ENCODE assay signal across 9 cellular contexts in the genomic region with DNA sequence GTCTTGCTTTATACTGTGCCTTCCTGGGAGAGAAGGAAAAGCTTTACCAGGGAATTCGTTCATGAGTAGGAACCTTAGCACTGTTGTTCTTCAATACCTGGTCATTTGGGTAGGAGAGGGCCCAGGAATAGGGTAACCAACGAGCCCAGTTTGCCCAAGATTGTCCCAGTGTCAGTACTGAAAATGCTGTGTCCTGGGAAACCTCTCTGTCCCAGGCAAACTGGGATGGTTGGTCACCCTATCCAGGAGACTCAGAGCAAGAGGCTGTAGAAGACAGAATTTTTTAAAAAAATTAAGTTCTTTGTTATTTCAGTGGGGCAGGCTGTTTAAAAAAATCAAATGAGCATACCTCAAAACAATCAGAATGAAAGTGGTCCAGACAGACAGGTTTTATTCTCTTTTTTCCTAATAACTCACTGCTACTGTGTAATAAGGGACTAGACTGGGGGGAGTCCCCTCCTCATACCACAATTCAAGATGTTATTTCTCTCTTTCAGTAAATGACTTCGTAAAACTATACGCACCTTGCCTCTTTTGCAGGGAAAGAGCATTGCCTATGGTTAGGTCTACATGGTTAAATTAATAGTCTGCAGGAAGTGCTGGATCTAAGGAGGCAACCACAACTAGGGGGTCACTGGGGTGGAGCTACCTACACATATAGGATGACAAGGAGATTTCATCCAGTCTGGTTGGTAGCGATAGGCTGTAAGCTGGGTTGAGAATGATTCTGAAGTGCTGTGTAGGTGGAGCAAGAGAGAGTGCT. TPM values are rescaled to one million over a fixed set of nuclear protein-coding genes. Genes with fewer than 3 reads are reported as not detected.
A peak's percentile ranks its signal among the peaks of the same experiment; 100 is the strongest.
DNase-seq lines count a peak whose midpoint lies in the region; ATAC-seq and TF ChIP-seq lines count a peak whose summit lies in the region.
"Had no signal": no experiment of that assay in that cellular context is flagged by ENCODE, and none has a peak within 500 bp of the region (broad histone marks: within the 10 kb centered on the region; RNA-seq: fewer than 3 reads in every experiment).

No MANE protein-coding gene starts in this region.

- CTCF ChIA-PET in activated CD8-positive, alpha-beta memory T cell treated with anti-CD3 and anti-CD28 coated beads, Interleukin-2, amount 10 ng/mL, durations not matched to agents 7 days and 5 days (lab: Charles Lee), result interaction anchor here (0.7 to 3.1 kb wide), 7 partner anchors 10 to 201 kb away, joined by 3 to 20 read pairs (median 4); no protein-coding TSS in a partner anchor

- peaks cover 14% of the 10 kb centered on the region; the same call in 1 of the 2 replicates for H3F3A ChIP-seq in MM.1S (ENCODE audit: insufficient read depth, low read length)

- peaks cover 10% of the 10 kb centered on the region for H3K9me3 Mint-ChIP-seq in activated CD8-positive, alpha-beta memory T cell treated with anti-CD3 and anti-CD28 coated beads, Interleukin-2, amount 10 ng/mL, durations not matched to agents 7 days and 5 days (ENCODE audit: low read depth)
- H3K9me3 Mint-ChIP-seq in stimulated activated memory B cell treated with anti-CD40 and anti-IgM and Interleukin-4, amounts not matched to agents 10 μg/mL and 1 μg/mL and 100 μg/mL, for 72 hours, result peaks cover 6% of the 10 kb centered on the region

- peaks cover 40% of the 10 kb centered on the region for H3K4me1 ChIP-seq in MM.1S (ENCODE audit: low read length)

- H3K4me2 ChIP-seq in MM.1S (ENCODE audit: low read depth, low read length), result no peak overlapping the region

- peaks cover 58% of the 10 kb centered on the region for H3K79me2 ChIP-seq in MM.1S (ENCODE audit: low read length)

- peaks cover 46% of the 10 kb centered on the region for H3K36me3 Mint-ChIP-seq in activated CD8-positive, alpha-beta memory T cell treated with anti-CD3 and anti-CD28 coated beads, Interleukin-2, amount 10 ng/mL, durations not matched to agents 7 days and 5 days
- peaks cover 31% of the 10 kb centered on the region for H3K36me3 Mint-ChIP-seq in stimulated activated memory B cell treated with anti-CD40 and anti-IgM and Interleukin-4, amounts not matched to agents 10 μg/mL and 1 μg/mL and 100 μg/mL, for 72 hours

- peak overlapping the region; percentile 38 for H3K4me3 Mint-ChIP-seq in activated CD8-positive, alpha-beta memory T cell treated with anti-CD3 and anti-CD28 coated beads, Interleukin-2, amount 10 ng/mL, durations not matched to agents 7 days and 5 days
- peak overlapping the region; percentile 44 for H3K4me3 Mint-ChIP-seq in stimulated activated memory B cell treated with anti-CD40 and anti-IgM and Interleukin-4, amounts not matched to agents 10 μg/mL and 1 μg/mL and 100 μg/mL, for 72 hours

- H3K27ac Mint-ChIP-seq in activated CD8-positive, alpha-beta memory T cell treated with anti-CD3 and anti-CD28 coated beads, Interleukin-2, amount 10 ng/mL, durations not matched to agents 7 days and 5 days, result peak overlapping the region; percentile 90
- H3K27ac Mint-ChIP-seq in stimulated activated memory B cell treated with anti-CD40 and anti-IgM and Interleukin-4, amounts not matched to agents 10 μg/mL and 1 μg/mL and 100 μg/mL, for 72 hours, result peak overlapping the region; percentile 82

- H3K27me3 Mint-ChIP-seq in activated CD8-positive, alpha-beta memory T cell treated with anti-CD3 and anti-CD28 coated beads, Interleukin-2, amount 10 ng/mL, durations not matched to agents 7 days and 5 days, result no peaks in the 10 kb centered on the region
- no peaks in the 10 kb centered on the region for H3K27me3 Mint-ChIP-seq in stimulated activated memory B cell treated with anti-CD40 and anti-IgM and Interleukin-4, amounts not matched to agents 10 μg/mL and 1 μg/mL and 100 μg/mL, for 72 hours

- H2AFZ ChIP-seq in MM.1S (ENCODE audit: low read length), result no peak overlapping the region

- H3K9ac ChIP-seq in MM.1S (ENCODE audit: low read length), result no peak overlapping the region

- no peaks in the 10 kb centered on the region for H4K20me1 ChIP-seq in MM.1S (ENCODE audit: insufficient read depth, low read length)

- no peaks in the 10 kb centered on the region for H3K27me3 ChIP-seq in MM.1S (replicated peaks; ENCODE audit: insufficient read depth, low read length)

- no peak overlapping the region for H3K4me3 ChIP-seq in MM.1S (ENCODE audit: low read length)

- DNase-seq in activated T-cell treated with anti-CD3 and anti-CD28 coated beads for 48 hours (ENCODE audit: low read depth) (peak; percentile 52), activated T-cell treated with anti-CD3 and anti-CD28 coated beads for 4 hours (no peak), NCI-H187 (lab: John Stamatoyannopoulos, UW) (no peak), middle frontal gyrus (ENCODE audit: extremely low spot score, low spot score) (no peak), MM.1S (no peak)
- DNase-seq in activated CD8-positive, alpha-beta memory T cell treated with anti-CD3 and anti-CD28 coated beads, Interleukin-2, amount 10 ng/mL, durations not matched to agents 7 days and 5 days, result peak; percentile 73
- DNase-seq: NCI-H748 treated with DMSO at 0.1 percent for 48 hours had no signal

- no peaks in the 10 kb centered on the region for H3K9me2 ChIP-seq in MM.1S (replicated peaks; ENCODE audit: insufficient read depth, low read length)

- H3K36me3 ChIP-seq in MM.1S (replicated peaks; ENCODE audit: insufficient read depth, low read length), result no peaks in the 10 kb centered on the region

- ATAC-seq in HG02981 (IDR thresholded peaks at IDR 0.05; ENCODE audit: unreplicated experiment), result peak; percentile 74
- ATAC-seq in activated CD8-positive, alpha-beta memory T cell treated with anti-CD3 and anti-CD28 coated beads, Interleukin-2, amount 10 ng/mL, durations not matched to agents 7 days and 5 days, result peak; percentile 63
- ATAC-seq in stimulated activated memory B cell treated with anti-CD40 and anti-IgM and Interleukin-4, amounts not matched to agents 10 μg/mL and 1 μg/mL and 100 μg/mL, for 72 hours, result peak; percentile 86

- TF ChIP-seq CTCF in MM.1S (IDR thresholded peaks at IDR 0.05; ENCODE audit: low read length), result no peak

- H3K27ac ChIP-seq in MM.1S (ENCODE audit: low read length), result no peak overlapping the region

- H3K9me3 ChIP-seq in MM.1S (replicated peaks; ENCODE audit: insufficient read depth, low read length), result no peaks in the 10 kb centered on the region

- H3K4me1 Mint-ChIP-seq in activated CD8-positive, alpha-beta memory T cell treated with anti-CD3 and anti-CD28 coated beads, Interleukin-2, amount 10 ng/mL, durations not matched to agents 7 days and 5 days, result peaks cover 80% of the 10 kb centered on the region
- H3K4me1 Mint-ChIP-seq in stimulated activated memory B cell treated with anti-CD40 and anti-IgM and Interleukin-4, amounts not matched to agents 10 μg/mL and 1 μg/mL and 100 μg/mL, for 72 hours, result peaks cover 44% of the 10 kb centered on the region

RNA-seq across cellular contexts. Expression of a gene that starts 41.1 kb away (rescaled TPM):
- total RNA-seq in activated CD8-positive, alpha-beta memory T cell treated with anti-CD3 and anti-CD28 coated beads, Interleukin-2, amount 10 ng/mL, durations not matched to agents 7 days and 5 days, result 10 to 100 TPM; 30.8 to 35.9 TPM

Comparison
In these comparisons a context has a peak if more than half of its experiments do, and no peak if none do; other contexts are left out.
1. DNase-seq: peak in activated T-cell treated with anti-CD3 and anti-CD28 coated beads for 48 hours (single experiment) and activated CD8-positive, alpha-beta memory T cell treated with anti-CD3 and anti-CD28 coated beads, Interleukin-2, amount 10 ng/mL, durations not matched to agents 7 days and 5 days (single experiment); none in activated T-cell treated with anti-CD3 and anti-CD28 coated beads for 4 hours (single experiment), NCI-H187 (0 of 2), middle frontal gyrus (single experiment) and MM.1S (single experiment).
2. Peak in every context shown above with its lines, with median percentiles within 50 percentile points of each other: ATAC-seq.